1 cellular context compared by ENCODE assay signal in the genomic region with DNA sequence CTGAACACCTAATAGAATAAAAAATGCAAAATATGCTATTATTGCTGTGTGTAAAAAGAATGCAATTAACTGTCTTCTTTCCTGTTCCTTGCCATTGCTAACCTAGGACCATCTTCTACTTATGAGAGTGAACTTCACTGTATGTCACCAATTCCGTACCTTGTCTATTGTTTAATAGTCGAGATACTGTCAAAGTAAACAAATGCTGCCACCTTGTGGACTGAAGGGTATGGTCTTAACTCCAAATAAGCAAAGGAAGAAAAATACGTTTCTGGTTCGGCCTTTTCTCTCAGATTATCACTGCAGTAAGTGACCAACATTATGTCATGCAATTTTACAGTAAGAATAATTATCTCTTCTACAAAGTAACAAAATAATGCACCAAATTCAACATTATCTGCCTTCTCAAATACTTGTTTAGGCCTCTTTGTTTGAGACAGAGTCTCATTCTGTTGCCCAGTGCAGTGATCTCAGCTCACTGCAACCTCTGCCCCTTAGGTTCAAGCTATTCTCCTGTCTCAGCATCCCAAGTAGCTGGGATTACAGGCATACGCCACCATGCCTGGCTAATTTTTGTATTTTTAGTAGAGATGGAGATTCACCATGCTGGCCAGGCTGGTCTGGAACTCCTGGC.
TF ChIP-seq lines count a peak whose summit lies in the region.

No MANE protein-coding gene starts in this region.

TF ChIP-seq in K562, 482 proteins besides CTCF, POLR2A, EP300 and RAD21 (continued from another document and continues in another):
- TF ChIP-seq, protein P1, sequence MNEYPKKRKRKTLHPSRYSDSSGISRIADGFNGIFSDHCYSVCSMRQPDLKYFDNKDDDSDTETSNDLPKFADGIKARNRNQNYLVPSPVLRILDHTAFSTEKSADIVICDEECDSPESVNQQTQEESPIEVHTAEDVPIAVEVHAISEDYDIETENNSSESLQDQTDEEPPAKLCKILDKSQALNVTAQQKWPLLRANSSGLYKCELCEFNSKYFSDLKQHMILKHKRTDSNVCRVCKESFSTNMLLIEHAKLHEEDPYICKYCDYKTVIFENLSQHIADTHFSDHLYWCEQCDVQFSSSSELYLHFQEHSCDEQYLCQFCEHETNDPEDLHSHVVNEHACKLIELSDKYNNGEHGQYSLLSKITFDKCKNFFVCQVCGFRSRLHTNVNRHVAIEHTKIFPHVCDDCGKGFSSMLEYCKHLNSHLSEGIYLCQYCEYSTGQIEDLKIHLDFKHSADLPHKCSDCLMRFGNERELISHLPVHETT (CRISPR knock-in tag; conservative IDR thresholded peaks at IDR 0.05 in 1 of 2, IDR thresholded peaks at IDR 0.05 in 1 of 2), result no peak
- TF ChIP-seq ZNF431 (CRISPR knock-in tag; IDR thresholded peaks at IDR 0.05) (no peak), ZNF830 (CRISPR knock-in tag; IDR thresholded peaks at IDR 0.05) (no peak), RBM22 (IDR thresholded peaks at IDR 0.05; ENCODE audit: low read depth, low read length, poor library complexity, severe bottlenecking) (no peak), ZC3H4 (CRISPR knock-in tag; IDR thresholded peaks at IDR 0.05; ENCODE audit: borderline replicate concordance) (no peak), MYBL2 (IDR thresholded peaks at IDR 0.05; ENCODE audit: low read depth) (no peak), MYBL2 (CRISPR knock-in tag; IDR thresholded peaks at IDR 0.05; ENCODE audit: borderline replicate concordance) (no peak), NCOR1 (IDR thresholded peaks at IDR 0.05) (peak; percentile 9; the same call in 1 of the 2 replicates), ZNF311 (CRISPR knock-in tag; IDR thresholded peaks at IDR 0.05) (no peak), SOX6 (IDR thresholded peaks at IDR 0.05) (peak; percentile 42; the same call in 1 of the 2 replicates), TOE1 (IDR thresholded peaks at IDR 0.05; ENCODE audit: borderline replicate concordance) (no peak), TOE1 (CRISPR knock-in tag; IDR thresholded peaks at IDR 0.05; ENCODE audit: borderline replicate concordance, low read depth) (no peak), E2F3 (CRISPR knock-in tag; IDR thresholded peaks at IDR 0.05) (no peak), JUN (IDR thresholded peaks at IDR 0.05; ENCODE audit: borderline replicate concordance, low read depth, low read length) (no peak), JUN (CRISPR knock-in tag; IDR thresholded peaks at IDR 0.05; ENCODE audit: borderline replicate concordance) (no peak), RFX7 (CRISPR knock-in tag; IDR thresholded peaks at IDR 0.05) (no peak), JUND (IDR thresholded peaks at IDR 0.05; ENCODE audit: borderline replicate concordance, low read depth, low read length) (no peak), JUND (tag; IDR thresholded peaks at IDR 0.05; ENCODE audit: borderline replicate concordance, low read depth, low read length) (no peak), ILF3 (IDR thresholded peaks at IDR 0.05; ENCODE audit: borderline replicate concordance) (no peak), SAFB (IDR thresholded peaks at IDR 0.05; ENCODE audit: borderline replicate concordance, low read depth, low read length) (no peak), ATF7 (IDR thresholded peaks at IDR 0.05) (no peak), TSHZ1 (CRISPR knock-in tag; IDR thresholded peaks at IDR 0.05) (no peak), RNF2 (IDR thresholded peaks at IDR 0.05) (no peak), ZFP30 (CRISPR knock-in tag; IDR thresholded peaks at IDR 0.05; ENCODE audit: borderline replicate concordance) (no peak), TSC22D4 (tag; IDR thresholded peaks at IDR 0.05) (no peak), ZC3H8 (IDR thresholded peaks at IDR 0.05) (no peak), STAG1 (CRISPR knock-in tag; IDR thresholded peaks at IDR 0.05; ENCODE audit: borderline replicate concordance) (no peak), NCOA2 (IDR thresholded peaks at IDR 0.05; ENCODE audit: partially characterized antibody in 2 of 2) (peak in 1 of 2 experiments; percentile 39), ZNF79 (CRISPR knock-in tag; IDR thresholded peaks at IDR 0.05; ENCODE audit: low read depth) (no peak), ZNF766 (CRISPR knock-in tag; conservative IDR thresholded peaks at IDR 0.05) (no peak), ZNF583 (CRISPR knock-in tag; IDR thresholded peaks at IDR 0.05) (no peak), ZNF655 (CRISPR knock-in tag; IDR thresholded peaks at IDR 0.05) (no peak), SMAD1 (IDR thresholded peaks at IDR 0.05; ENCODE audit: low read depth, low read length, partially characterized antibody) (no peak)
- TF ChIP-seq, protein P2, sequence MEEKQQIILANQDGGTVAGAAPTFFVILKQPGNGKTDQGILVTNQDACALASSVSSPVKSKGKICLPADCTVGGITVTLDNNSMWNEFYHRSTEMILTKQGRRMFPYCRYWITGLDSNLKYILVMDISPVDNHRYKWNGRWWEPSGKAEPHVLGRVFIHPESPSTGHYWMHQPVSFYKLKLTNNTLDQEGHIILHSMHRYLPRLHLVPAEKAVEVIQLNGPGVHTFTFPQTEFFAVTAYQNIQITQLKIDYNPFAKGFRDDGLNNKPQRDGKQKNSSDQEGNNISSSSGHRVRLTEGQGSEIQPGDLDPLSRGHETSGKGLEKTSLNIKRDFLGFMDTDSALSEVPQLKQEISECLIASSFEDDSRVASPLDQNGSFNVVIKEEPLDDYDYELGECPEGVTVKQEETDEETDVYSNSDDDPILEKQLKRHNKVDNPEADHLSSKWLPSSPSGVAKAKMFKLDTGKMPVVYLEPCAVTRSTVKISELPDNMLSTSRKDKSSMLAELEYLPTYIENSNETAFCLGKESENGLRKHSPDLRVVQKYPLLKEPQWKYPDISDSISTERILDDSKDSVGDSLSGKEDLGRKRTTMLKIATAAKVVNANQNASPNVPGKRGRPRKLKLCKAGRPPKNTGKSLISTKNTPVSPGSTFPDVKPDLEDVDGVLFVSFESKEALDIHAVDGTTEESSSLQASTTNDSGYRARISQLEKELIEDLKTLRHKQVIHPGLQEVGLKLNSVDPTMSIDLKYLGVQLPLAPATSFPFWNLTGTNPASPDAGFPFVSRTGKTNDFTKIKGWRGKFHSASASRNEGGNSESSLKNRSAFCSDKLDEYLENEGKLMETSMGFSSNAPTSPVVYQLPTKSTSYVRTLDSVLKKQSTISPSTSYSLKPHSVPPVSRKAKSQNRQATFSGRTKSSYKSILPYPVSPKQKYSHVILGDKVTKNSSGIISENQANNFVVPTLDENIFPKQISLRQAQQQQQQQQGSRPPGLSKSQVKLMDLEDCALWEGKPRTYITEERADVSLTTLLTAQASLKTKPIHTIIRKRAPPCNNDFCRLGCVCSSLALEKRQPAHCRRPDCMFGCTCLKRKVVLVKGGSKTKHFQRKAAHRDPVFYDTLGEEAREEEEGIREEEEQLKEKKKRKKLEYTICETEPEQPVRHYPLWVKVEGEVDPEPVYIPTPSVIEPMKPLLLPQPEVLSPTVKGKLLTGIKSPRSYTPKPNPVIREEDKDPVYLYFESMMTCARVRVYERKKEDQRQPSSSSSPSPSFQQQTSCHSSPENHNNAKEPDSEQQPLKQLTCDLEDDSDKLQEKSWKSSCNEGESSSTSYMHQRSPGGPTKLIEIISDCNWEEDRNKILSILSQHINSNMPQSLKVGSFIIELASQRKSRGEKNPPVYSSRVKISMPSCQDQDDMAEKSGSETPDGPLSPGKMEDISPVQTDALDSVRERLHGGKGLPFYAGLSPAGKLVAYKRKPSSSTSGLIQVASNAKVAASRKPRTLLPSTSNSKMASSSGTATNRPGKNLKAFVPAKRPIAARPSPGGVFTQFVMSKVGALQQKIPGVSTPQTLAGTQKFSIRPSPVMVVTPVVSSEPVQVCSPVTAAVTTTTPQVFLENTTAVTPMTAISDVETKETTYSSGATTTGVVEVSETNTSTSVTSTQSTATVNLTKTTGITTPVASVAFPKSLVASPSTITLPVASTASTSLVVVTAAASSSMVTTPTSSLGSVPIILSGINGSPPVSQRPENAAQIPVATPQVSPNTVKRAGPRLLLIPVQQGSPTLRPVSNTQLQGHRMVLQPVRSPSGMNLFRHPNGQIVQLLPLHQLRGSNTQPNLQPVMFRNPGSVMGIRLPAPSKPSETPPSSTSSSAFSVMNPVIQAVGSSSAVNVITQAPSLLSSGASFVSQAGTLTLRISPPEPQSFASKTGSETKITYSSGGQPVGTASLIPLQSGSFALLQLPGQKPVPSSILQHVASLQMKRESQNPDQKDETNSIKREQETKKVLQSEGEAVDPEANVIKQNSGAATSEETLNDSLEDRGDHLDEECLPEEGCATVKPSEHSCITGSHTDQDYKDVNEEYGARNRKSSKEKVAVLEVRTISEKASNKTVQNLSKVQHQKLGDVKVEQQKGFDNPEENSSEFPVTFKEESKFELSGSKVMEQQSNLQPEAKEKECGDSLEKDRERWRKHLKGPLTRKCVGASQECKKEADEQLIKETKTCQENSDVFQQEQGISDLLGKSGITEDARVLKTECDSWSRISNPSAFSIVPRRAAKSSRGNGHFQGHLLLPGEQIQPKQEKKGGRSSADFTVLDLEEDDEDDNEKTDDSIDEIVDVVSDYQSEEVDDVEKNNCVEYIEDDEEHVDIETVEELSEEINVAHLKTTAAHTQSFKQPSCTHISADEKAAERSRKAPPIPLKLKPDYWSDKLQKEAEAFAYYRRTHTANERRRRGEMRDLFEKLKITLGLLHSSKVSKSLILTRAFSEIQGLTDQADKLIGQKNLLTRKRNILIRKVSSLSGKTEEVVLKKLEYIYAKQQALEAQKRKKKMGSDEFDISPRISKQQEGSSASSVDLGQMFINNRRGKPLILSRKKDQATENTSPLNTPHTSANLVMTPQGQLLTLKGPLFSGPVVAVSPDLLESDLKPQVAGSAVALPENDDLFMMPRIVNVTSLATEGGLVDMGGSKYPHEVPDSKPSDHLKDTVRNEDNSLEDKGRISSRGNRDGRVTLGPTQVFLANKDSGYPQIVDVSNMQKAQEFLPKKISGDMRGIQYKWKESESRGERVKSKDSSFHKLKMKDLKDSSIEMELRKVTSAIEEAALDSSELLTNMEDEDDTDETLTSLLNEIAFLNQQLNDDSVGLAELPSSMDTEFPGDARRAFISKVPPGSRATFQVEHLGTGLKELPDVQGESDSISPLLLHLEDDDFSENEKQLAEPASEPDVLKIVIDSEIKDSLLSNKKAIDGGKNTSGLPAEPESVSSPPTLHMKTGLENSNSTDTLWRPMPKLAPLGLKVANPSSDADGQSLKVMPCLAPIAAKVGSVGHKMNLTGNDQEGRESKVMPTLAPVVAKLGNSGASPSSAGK (IDR thresholded peaks at IDR 0.05), result no peak
- TF ChIP-seq, protein P3, sequence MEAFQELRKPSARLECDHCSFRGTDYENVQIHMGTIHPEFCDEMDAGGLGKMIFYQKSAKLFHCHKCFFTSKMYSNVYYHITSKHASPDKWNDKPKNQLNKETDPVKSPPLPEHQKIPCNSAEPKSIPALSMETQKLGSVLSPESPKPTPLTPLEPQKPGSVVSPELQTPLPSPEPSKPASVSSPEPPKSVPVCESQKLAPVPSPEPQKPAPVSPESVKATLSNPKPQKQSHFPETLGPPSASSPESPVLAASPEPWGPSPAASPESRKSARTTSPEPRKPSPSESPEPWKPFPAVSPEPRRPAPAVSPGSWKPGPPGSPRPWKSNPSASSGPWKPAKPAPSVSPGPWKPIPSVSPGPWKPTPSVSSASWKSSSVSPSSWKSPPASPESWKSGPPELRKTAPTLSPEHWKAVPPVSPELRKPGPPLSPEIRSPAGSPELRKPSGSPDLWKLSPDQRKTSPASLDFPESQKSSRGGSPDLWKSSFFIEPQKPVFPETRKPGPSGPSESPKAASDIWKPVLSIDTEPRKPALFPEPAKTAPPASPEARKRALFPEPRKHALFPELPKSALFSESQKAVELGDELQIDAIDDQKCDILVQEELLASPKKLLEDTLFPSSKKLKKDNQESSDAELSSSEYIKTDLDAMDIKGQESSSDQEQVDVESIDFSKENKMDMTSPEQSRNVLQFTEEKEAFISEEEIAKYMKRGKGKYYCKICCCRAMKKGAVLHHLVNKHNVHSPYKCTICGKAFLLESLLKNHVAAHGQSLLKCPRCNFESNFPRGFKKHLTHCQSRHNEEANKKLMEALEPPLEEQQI (IDR thresholded peaks at IDR 0.05), result peak; percentile 61; the same call in 1 of the 2 replicates
- TF ChIP-seq, protein P4, sequence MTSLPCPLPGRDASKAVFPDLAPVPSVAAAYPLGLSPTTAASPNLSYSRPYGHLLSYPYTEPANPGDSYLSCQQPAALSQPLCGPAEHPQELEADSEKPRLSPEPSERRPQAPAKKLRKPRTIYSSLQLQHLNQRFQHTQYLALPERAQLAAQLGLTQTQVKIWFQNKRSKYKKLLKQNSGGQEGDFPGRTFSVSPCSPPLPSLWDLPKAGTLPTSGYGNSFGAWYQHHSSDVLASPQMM (CRISPR knock-in tag; IDR thresholded peaks at IDR 0.05), result no peak
- TF ChIP-seq, protein P5, sequence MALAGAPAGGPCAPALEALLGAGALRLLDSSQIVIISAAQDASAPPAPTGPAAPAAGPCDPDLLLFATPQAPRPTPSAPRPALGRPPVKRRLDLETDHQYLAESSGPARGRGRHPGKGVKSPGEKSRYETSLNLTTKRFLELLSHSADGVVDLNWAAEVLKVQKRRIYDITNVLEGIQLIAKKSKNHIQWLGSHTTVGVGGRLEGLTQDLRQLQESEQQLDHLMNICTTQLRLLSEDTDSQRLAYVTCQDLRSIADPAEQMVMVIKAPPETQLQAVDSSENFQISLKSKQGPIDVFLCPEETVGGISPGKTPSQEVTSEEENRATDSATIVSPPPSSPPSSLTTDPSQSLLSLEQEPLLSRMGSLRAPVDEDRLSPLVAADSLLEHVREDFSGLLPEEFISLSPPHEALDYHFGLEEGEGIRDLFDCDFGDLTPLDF (CRISPR knock-in tag; IDR thresholded peaks at IDR 0.05), result no peak
